7 cellular contexts compared by ENCODE assay signal in the genomic region with DNA sequence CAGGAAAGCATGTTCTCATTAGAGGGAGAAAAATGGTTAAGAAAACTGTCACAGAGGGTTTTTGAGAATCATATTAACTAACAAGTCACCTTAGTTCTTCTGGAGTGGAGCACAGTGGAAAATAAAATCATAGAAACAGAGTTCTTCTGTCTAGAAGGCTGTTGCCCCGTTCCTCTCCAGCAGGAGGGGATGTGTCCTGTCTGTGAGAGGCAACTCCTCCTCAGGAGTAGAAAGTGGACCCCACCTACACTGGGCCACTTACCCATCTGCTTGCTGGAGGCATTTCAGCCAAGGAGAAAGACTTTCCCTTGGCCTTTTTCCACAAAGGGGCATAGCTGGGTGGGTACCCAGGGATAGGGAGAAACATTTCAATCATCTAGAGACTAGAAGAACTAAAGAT.
DNase-seq lines count a peak whose midpoint lies in the region; ATAC-seq and TF ChIP-seq lines count a peak whose summit lies in the region.

No MANE protein-coding gene starts in this region.

- no peaks in the 10 kb centered on the region for H3K36me3 Mint-ChIP-seq in activated T-cell treated with anti-CD3 and anti-CD28 coated beads, Interleukin-2, amount 50 U/mL, for 4 hours (ENCODE audit: insufficient read depth)

- no peaks in the 10 kb centered on the region for H3K4me1 Mint-ChIP-seq in activated T-cell treated with anti-CD3 and anti-CD28 coated beads, Interleukin-2, amount 50 U/mL, for 4 hours (ENCODE audit: low read depth)

- peak; percentile 76 for ATAC-seq in GM21619 (IDR thresholded peaks at IDR 0.05; ENCODE audit: unreplicated experiment)
- peak; percentile 43 to 57 for ATAC-seq in activated T-cell treated with anti-CD3 and anti-CD28 coated beads, Interleukin-2, amount 50 U/mL, for 4 hours
- ATAC-seq in left colon = peak; percentile 42

- TF ChIP-seq CTCF in GM10248 (IDR thresholded peaks at IDR 0.05; ENCODE audit: control extremely low read depth, extremely low read depth, low read depth, missing control alignments) = peak; percentile 37

- H3K9me3 Mint-ChIP-seq in activated T-cell treated with anti-CD3 and anti-CD28 coated beads, Interleukin-2, amount 50 U/mL, for 4 hours = no peaks in the 10 kb centered on the region

- no peak overlapping the region for H3K4me3 Mint-ChIP-seq in activated T-cell treated with anti-CD3 and anti-CD28 coated beads, Interleukin-2, amount 50 U/mL, for 4 hours

- peaks cover 5% of the 10 kb centered on the region for H3K27me3 Mint-ChIP-seq in activated T-cell treated with anti-CD3 and anti-CD28 coated beads, Interleukin-2, amount 50 U/mL, for 4 hours (ENCODE audit: low read depth)

- POLR2A ChIA-PET in GM10248 (lab: Yijun Ruan, JAX) = no interaction called here

- DNase-seq in GM10248 (ENCODE audit: extremely low spot score) (peak; percentile 29), Kasumi-1 (lab: John Stamatoyannopoulos, UW) (peak; percentile 37 to 45), left colon (peak in 1 of 2 donors; percentile 19), LoVo (ENCODE audit: low spot score) (no peak), SK-N-DZ (ENCODE audit: low spot score) (no peak)
- DNase-seq in activated T-cell treated with anti-CD3 and anti-CD28 coated beads, Interleukin-2, amount 50 U/mL, for 4 hours = peak; percentile 7

- intact Hi-C loops in left colon (cut with DNase I, micrococcal nuclease) = no loop called here

- CTCF ChIA-PET in GM10248 (lab: Yijun Ruan, JAX) = interaction anchor here (1.0 to 3.9 kb wide), 5 partner anchors 31 to 296 kb away, joined by 3 to 35 read pairs (median 6); no protein-coding TSS in a partner anchor

Comparison
In these comparisons a context has a peak if more than half of its experiments do, and no peak if none do; other contexts are left out.
1. DNase-seq: peak in GM10248 (single experiment), Kasumi-1 (2 of 2) and activated T-cell treated with anti-CD3 and anti-CD28 coated beads, Interleukin-2, amount 50 U/mL, for 4 hours (single experiment); none in LoVo (single experiment) and SK-N-DZ (single experiment).
2. Peak in every context shown above with its lines, with median percentiles within 50 percentile points of each other: ATAC-seq.